In the genomic region with DNA sequence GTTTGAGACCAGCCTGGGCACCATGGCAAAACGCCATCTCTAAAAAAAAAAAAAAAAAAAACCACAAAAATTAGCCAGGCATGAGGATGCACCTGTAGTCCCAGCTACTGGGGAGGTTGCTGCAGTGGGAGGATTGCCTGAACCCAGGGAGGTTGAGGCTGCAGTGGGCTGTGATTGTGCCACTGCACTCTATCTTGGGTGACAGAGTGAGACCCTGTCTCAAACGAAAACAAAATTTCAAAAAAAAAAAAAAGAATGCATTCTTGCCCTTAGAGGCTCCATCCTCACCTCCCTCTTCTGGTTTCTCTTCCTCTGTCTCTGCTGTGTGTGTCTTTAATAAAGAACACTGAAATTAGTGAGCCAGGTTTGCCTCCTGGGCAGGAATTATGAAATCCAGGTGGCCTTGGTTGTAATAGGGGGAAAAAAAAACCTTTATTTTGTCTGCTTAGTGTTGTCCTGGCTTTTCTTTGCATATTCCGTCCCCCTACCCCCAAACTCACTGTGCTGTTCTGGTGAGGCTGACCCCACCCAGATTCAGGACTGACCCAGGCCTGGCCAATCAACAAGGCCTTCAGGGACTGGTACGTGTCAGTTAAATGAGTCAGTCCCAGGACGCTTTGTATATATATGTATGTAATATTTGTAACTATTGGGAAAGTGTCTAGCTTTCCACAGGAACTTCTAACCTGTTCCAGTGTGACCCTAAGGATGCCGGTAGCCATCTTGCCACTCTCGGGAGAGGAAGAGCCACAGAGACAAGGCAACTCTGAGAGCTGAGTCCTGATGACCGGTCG, we compare ENCODE assay signal across 2 cellular contexts.
TF ChIP-seq lines count a peak whose summit lies in the region.

No MANE protein-coding gene starts in this region.

TF ChIP-seq in SK-N-SH, 30 proteins besides CTCF, POLR2A, EP300 and RAD21:
- TF ChIP-seq, protein P1, sequence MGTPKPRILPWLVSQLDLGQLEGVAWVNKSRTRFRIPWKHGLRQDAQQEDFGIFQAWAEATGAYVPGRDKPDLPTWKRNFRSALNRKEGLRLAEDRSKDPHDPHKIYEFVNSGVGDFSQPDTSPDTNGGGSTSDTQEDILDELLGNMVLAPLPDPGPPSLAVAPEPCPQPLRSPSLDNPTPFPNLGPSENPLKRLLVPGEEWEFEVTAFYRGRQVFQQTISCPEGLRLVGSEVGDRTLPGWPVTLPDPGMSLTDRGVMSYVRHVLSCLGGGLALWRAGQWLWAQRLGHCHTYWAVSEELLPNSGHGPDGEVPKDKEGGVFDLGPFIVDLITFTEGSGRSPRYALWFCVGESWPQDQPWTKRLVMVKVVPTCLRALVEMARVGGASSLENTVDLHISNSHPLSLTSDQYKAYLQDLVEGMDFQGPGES (IDR thresholded peaks at IDR 0.05; ENCODE audit: low read depth, low read length) = no peak
- peak; percentile 20; the same call in 1 of the 2 replicates for TF ChIP-seq FOSL2 (IDR thresholded peaks at IDR 0.05; ENCODE audit: borderline replicate concordance, low read depth)

TF ChIP-seq in SK-N-SH treated with all-trans-retinoic acid at 6 μM for 48 hours, 23 proteins besides CTCF, POLR2A, EP300 and RAD21 (continued from another document):
- TF ChIP-seq, protein P2, sequence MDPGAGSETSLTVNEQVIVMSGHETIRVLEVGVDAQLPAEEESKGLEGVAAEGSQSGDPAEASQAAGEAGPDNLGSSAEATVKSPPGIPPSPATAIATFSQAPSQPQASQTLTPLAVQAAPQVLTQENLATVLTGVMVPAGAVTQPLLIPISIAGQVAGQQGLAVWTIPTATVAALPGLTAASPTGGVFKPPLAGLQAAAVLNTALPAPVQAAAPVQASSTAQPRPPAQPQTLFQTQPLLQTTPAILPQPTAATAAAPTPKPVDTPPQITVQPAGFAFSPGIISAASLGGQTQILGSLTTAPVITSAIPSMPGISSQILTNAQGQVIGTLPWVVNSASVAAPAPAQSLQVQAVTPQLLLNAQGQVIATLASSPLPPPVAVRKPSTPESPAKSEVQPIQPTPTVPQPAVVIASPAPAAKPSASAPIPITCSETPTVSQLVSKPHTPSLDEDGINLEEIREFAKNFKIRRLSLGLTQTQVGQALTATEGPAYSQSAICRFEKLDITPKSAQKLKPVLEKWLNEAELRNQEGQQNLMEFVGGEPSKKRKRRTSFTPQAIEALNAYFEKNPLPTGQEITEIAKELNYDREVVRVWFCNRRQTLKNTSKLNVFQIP (CRISPR knock-in tag; IDR thresholded peaks at IDR 0.05; ENCODE audit: borderline replicate concordance, low read depth) = no peak
- TF ChIP-seq ESRRG (CRISPR knock-in tag; IDR thresholded peaks at IDR 0.05) (no peak), ZNF70 (CRISPR knock-in tag; IDR thresholded peaks at IDR 0.05) (no peak), SNAI2 (CRISPR knock-in tag; IDR thresholded peaks at IDR 0.05) (no peak), ARNTL (CRISPR knock-in tag; IDR thresholded peaks at IDR 0.05; ENCODE audit: borderline replicate concordance, low read depth) (no peak), TOX (CRISPR knock-in tag; IDR thresholded peaks at IDR 0.05; ENCODE audit: borderline replicate concordance) (no peak), RARB (CRISPR knock-in tag; IDR thresholded peaks at IDR 0.05) (no peak), ZNF565 (CRISPR knock-in tag; conservative IDR thresholded peaks at IDR 0.05; ENCODE audit: low read depth) (no peak), TCF4 (CRISPR knock-in tag; IDR thresholded peaks at IDR 0.05; ENCODE audit: borderline replicate concordance) (no peak), GLIS3 (CRISPR knock-in tag; IDR thresholded peaks at IDR 0.05) (no peak), CSDC2 (CRISPR knock-in tag; IDR thresholded peaks at IDR 0.05) (no peak), ZFP3 (CRISPR knock-in tag; IDR thresholded peaks at IDR 0.05) (no peak)
